19 cellular contexts compared by ENCODE assay signal in the genomic region with DNA sequence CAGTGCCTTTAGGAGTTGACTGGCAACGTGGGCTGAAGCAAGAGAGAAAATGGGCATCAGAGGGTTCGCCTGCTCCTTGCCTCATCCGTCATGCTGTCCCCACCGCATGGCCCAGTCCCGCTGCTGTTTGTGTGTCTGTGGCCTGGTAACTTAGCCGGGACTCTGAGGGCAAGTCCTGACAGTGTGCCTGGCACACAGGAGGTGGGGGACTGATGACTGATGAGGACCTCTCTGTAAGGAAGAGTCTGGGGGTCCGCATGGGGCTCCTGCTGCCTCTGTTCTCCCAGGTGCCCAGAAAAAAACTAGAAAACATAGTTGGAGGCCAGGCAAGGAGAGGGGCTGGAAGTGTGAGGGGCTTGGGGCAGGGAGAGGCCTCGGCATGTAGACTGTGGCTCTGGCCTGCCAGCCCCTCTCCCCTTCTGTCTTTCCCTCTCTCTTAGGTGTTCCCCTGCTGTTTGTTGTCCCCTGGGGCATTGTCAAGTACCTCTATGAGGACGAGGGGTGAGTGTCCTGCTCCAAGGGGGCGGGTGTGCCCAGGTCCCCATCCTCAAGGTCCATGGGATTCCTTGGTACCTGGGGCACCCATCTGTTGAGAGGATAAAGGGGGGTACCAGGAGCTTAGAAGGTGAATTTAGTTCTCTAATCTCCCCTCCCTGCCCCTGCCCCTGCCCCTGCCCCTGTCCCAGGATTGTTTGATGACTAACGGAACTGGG. TPM values are rescaled to one million over a fixed set of nuclear protein-coding genes. Genes with fewer than 3 reads are reported as not detected.
DNase-seq lines count a peak whose midpoint lies in the region; ATAC-seq and TF ChIP-seq lines count a peak whose summit lies in the region.
"Had no signal": no experiment of that assay in that cellular context is flagged by ENCODE, and none has a peak within 500 bp of the region (broad histone marks: within the 10 kb centered on the region; RNA-seq: fewer than 3 reads in every experiment).

No MANE protein-coding gene starts in this region.

- H3K4me3 Mint-ChIP-seq in endodermal cell, result no peak overlapping the region
- H3K4me3 Mint-ChIP-seq in stimulated activated memory B cell treated with anti-CD40 and anti-IgM and Interleukin-4, amounts not matched to agents 10 μg/mL and 1 μg/mL and 100 μg/mL, for 72 hours, result no peak overlapping the region
- H3K4me3 Mint-ChIP-seq: CD4-positive, alpha-beta memory T cell; GM23338; HFFc6; IgD-negative memory B cell had no signal

- peaks cover 77% of the 10 kb centered on the region for H3K27me3 Mint-ChIP-seq in endodermal cell (ENCODE audit: insufficient read depth)
- peaks cover 16% of the 10 kb centered on the region for H3K27me3 Mint-ChIP-seq in stimulated activated memory B cell treated with anti-CD40 and anti-IgM and Interleukin-4, amounts not matched to agents 10 μg/mL and 1 μg/mL and 100 μg/mL, for 72 hours
- H3K27me3 Mint-ChIP-seq: CD4-positive, alpha-beta memory T cell had no signal

- intact Hi-C loops in cardiac septum (cut with DNase I) (no loop called here), left ventricle myocardium inferior (cut with micrococcal nuclease) (no loop called here)

- no peak overlapping the region for H3K27ac Mint-ChIP-seq in endodermal cell
- no peak overlapping the region for H3K27ac Mint-ChIP-seq in stimulated activated memory B cell treated with anti-CD40 and anti-IgM and Interleukin-4, amounts not matched to agents 10 μg/mL and 1 μg/mL and 100 μg/mL, for 72 hours
- H3K27ac Mint-ChIP-seq: GM23338, HFFc6, IgD-negative memory B cell had no signal

- no peaks in the 10 kb centered on the region for H3K36me3 ChIP-seq in left ventricle myocardium inferior
- H3K36me3 ChIP-seq in H7 (replicated peaks; ENCODE audit: control insufficient read depth, insufficient read depth, low read length), result no peaks in the 10 kb centered on the region
- no peaks in the 10 kb centered on the region for H3K36me3 ChIP-seq in endodermal cell (ENCODE audit: control insufficient read depth, insufficient read depth, low read length)
- H3K36me3 ChIP-seq: BE2C had no signal

- DNase-seq in cardiac septum (ENCODE audit: low spot score) (peak; percentile 63), left ventricle myocardium inferior (no peak), H7 (peak; percentile 32), endodermal cell (peak; percentile 29), NCI-H2081 treated with DMSO at 0.1 percent for 48 hours (lab: John Stamatoyannopoulos, UW) (no peak)
- DNase-seq: BE2C; CD4-positive, alpha-beta memory T cell; DMS79; EL; HCEC 1CT; HFFc6 had no signal

- ATAC-seq in stimulated activated memory B cell treated with anti-CD40 and anti-IgM and Interleukin-4, amounts not matched to agents 10 μg/mL and 1 μg/mL and 100 μg/mL, for 72 hours, result peak; percentile 17
- ATAC-seq in GM18867 (IDR thresholded peaks at IDR 0.05; ENCODE audit: unreplicated experiment), result no peak
- ATAC-seq: A549, GM23338 had no signal

- H3K4me1 ChIP-seq in left ventricle myocardium inferior (peaks cover 8% of the 10 kb centered on the region), endodermal cell (ENCODE audit: control insufficient read depth, insufficient read depth, low read length) (peaks cover 5% of the 10 kb centered on the region)
- H3K4me1 ChIP-seq: A549, BE2C had no signal

- no peak overlapping the region for H3K27ac ChIP-seq in left ventricle myocardium inferior (replicated peaks)
- H3K27ac ChIP-seq in endodermal cell (ENCODE audit: low read depth, low read length), result no peak overlapping the region
- H3K27ac ChIP-seq: A549, C4-2B had no signal

- peaks cover 17% of the 10 kb centered on the region for H3K4me1 Mint-ChIP-seq in endodermal cell
- peaks cover 10% of the 10 kb centered on the region for H3K4me1 Mint-ChIP-seq in stimulated activated memory B cell treated with anti-CD40 and anti-IgM and Interleukin-4, amounts not matched to agents 10 μg/mL and 1 μg/mL and 100 μg/mL, for 72 hours
- H3K4me1 Mint-ChIP-seq: CD4-positive, alpha-beta memory T cell had no signal

- H3K4me3 ChIP-seq in left ventricle myocardium inferior (no peak overlapping the region), H7 (ENCODE audit: insufficient read depth, low read depth, low read length) (no peak overlapping the region), endodermal cell (ENCODE audit: low read length) (no peak overlapping the region)
- H3K4me3 ChIP-seq: A549, GM23338 had no signal

- no peak for TF ChIP-seq CTCF in left ventricle myocardium inferior (IDR thresholded peaks at IDR 0.05; ENCODE audit: borderline replicate concordance)
- TF ChIP-seq CTCF in endodermal cell (conservative IDR thresholded peaks at IDR 0.05), result no peak

- H3K9ac ChIP-seq in endodermal cell (ENCODE audit: extremely low read depth, low read length, poor library complexity, severe bottlenecking), result no peak overlapping the region

- H3K9me3 ChIP-seq in left ventricle myocardium inferior (replicated peaks) (no peaks in the 10 kb centered on the region), endodermal cell (ENCODE audit: control insufficient read depth, low read length) (no peaks in the 10 kb centered on the region)
- H3K9me3 ChIP-seq: A549, BE2C had no signal

- H3K27me3 ChIP-seq in left ventricle myocardium inferior (ENCODE audit: low read depth), result no peaks in the 10 kb centered on the region
- H3K27me3 ChIP-seq in H7 (ENCODE audit: control insufficient read depth, insufficient read depth, low read length), result no peaks in the 10 kb centered on the region
- peaks cover 43% of the 10 kb centered on the region for H3K27me3 ChIP-seq in endodermal cell (ENCODE audit: control insufficient read depth, insufficient read depth, low read length, poor library complexity, severe bottlenecking)
- H3K27me3 ChIP-seq: BE2C had no signal

- no peaks in the 10 kb centered on the region for H3K36me3 Mint-ChIP-seq in endodermal cell (ENCODE audit: low read depth)
- no peaks in the 10 kb centered on the region for H3K36me3 Mint-ChIP-seq in stimulated activated memory B cell treated with anti-CD40 and anti-IgM and Interleukin-4, amounts not matched to agents 10 μg/mL and 1 μg/mL and 100 μg/mL, for 72 hours
- H3K36me3 Mint-ChIP-seq: CD4-positive, alpha-beta memory T cell; IgD-negative memory B cell had no signal

- 94 to 100% methylated on average over 1 to 11 of the region's 11 CpGs for WGBS in endodermal cell (ENCODE audit: insufficient coverage in 1 of 2, insufficient read length in 1 of 2), 2 experiments

- no peaks in the 10 kb centered on the region for H3K9me3 Mint-ChIP-seq in endodermal cell
- no peaks in the 10 kb centered on the region for H3K9me3 Mint-ChIP-seq in stimulated activated memory B cell treated with anti-CD40 and anti-IgM and Interleukin-4, amounts not matched to agents 10 μg/mL and 1 μg/mL and 100 μg/mL, for 72 hours
- H3K9me3 Mint-ChIP-seq: CD4-positive, alpha-beta memory T cell; GM23338; HFFc6; IgD-negative memory B cell had no signal

RNA-seq across cellular contexts. Expression of gene GLP1R, which starts 29.5 kb away (rescaled TPM):
- total RNA-seq in cardiac septum (0.08 TPM), left ventricle myocardium inferior (7.5 TPM), endodermal cell (under 1 TPM in 1 of 2 donors, not detected in 1; 0.15 TPM)
- total RNA-seq in H7 (2014; rRNA removed; shearing (Covaris generic)), result 0.18 and 0.87 TPM in 2 replicates
- 0.18 TPM for polyA plus RNA-seq in endodermal cell (2013, experiment 1 of 2)
- polyA plus RNA-seq in endodermal cell (2013, experiment 2 of 2), result 0.25 TPM
- total RNA-seq: CD4-positive, alpha-beta memory T cell; HFFc6; HT1080 had no signal
- polyA plus RNA-seq: A549; AG04450; CD4-positive, alpha-beta memory T cell; IgD-negative memory B cell had no signal

RNA-seq across cellular contexts. Expression of gene SAYSD1, which starts 36.9 kb away (rescaled TPM):
- total RNA-seq in cardiac septum, result 6.7 TPM
- 10.0 TPM for total RNA-seq in left ventricle myocardium inferior
- total RNA-seq in H7 (2014; rRNA removed; shearing (Covaris generic)), result 11.0 and 11.3 TPM in 2 replicates
- total RNA-seq in endodermal cell, result 10 to 100 TPM in 1 of 2 donors, 1 to 10 TPM in 1; 7.2 to 13.0 TPM
- polyA plus RNA-seq in endodermal cell (2013, experiment 1 of 2), result 12.8 TPM
- 11.6 TPM for polyA plus RNA-seq in endodermal cell (2013, experiment 2 of 2)

Comparison
In these comparisons a context has a peak if more than half of its experiments do, and no peak if none do; other contexts are left out.
1. DNase-seq: peak in cardiac septum (single experiment), H7 (single experiment) and endodermal cell (single experiment); none in left ventricle myocardium inferior (single experiment) and NCI-H2081 treated with DMSO at 0.1 percent for 48 hours (single experiment).